Comparison of ENCODE assay signal across 8 cellular contexts in the genomic region with DNA sequence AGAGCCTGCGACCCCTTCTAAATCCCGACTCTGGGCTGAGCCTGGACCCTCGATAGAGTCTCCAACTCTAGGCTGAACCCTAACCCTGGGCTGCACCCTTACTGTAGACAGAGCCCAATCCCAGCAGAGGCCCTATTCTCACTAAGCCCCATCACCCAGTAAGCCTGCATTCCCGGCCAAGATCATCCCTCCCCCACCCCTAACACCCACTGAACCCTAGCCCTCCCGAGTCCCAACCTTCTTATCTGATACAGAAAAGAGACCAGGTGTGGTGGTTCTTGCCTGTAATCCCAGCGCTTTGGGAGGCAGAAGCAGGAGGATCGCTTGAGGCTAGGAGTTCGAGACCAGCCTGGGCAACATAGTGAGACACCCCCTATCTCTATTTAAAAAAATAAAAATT. TPM values are rescaled to one million over a fixed set of nuclear protein-coding genes. Genes with fewer than 3 reads are reported as not detected.
A peak's percentile ranks its signal among the peaks of the same experiment; 100 is the strongest.
DNase-seq lines count a peak whose midpoint lies in the region; ATAC-seq and TF ChIP-seq lines count a peak whose summit lies in the region.

No MANE protein-coding gene starts in this region.

- ATAC-seq in esophagus mucosa (no peak), GM21737 (IDR thresholded peaks at IDR 0.05; ENCODE audit: unreplicated experiment) (no peak)

- H3K79me2 ChIP-seq in GM23248 (ENCODE audit: insufficient read depth) = no peaks in the 10 kb centered on the region
- H3K79me2 ChIP-seq in osteoblast (ENCODE audit: insufficient read depth, low read length) = peaks cover 7% of the 10 kb centered on the region

- H3K27me3 ChIP-seq in GM23248 (replicated peaks; ENCODE audit: insufficient read depth) (no peaks in the 10 kb centered on the region), NT2/D1 (ENCODE audit: insufficient read depth, insufficient read length) (peaks cover 11% of the 10 kb centered on the region), dorsolateral prefrontal cortex (no peaks in the 10 kb centered on the region), osteoblast (ENCODE audit: insufficient read depth, low read length) (no peaks in the 10 kb centered on the region)

- no peaks in the 10 kb centered on the region for H3K9me2 ChIP-seq in GM23248 (ENCODE audit: insufficient read depth)

- no peaks in the 10 kb centered on the region for H3K36me3 ChIP-seq in GM23248 (ENCODE audit: low read depth)
- no peaks in the 10 kb centered on the region for H3K36me3 ChIP-seq in NT2/D1 (ENCODE audit: insufficient read depth, insufficient read length, low read length)
- H3K36me3 ChIP-seq in osteoblast (ENCODE audit: insufficient read depth, low read length) = no peaks in the 10 kb centered on the region

- H3K9ac ChIP-seq in GM23248 = peak overlapping the region; percentile 64
- H3K9ac ChIP-seq in NT2/D1 (ENCODE audit: insufficient read length, low read depth) = peak overlapping the region; percentile 81

- intact Hi-C loops in dorsolateral prefrontal cortex (cut with DNase I) = loop anchor here (5.0 kb wide), 2 partner anchors 59 to 79 kb away; a partner anchor contains a TSS

- peaks cover 16% of the 10 kb centered on the region for H3F3A ChIP-seq in GM23248 (ENCODE audit: insufficient read depth)

- H2AFZ ChIP-seq in GM23248 (peak overlapping the region; percentile 86), osteoblast (ENCODE audit: low read length) (peak overlapping the region; percentile 87)

- no peak for TF ChIP-seq CTCF in dorsolateral prefrontal cortex (IDR thresholded peaks at IDR 0.05 in 54 of 56, conservative IDR thresholded peaks at IDR 0.05 in 2 of 56; ENCODE audit: low read depth in 1 of 56, partially characterized antibody in 56 of 56)
- TF ChIP-seq CTCF in osteoblast (IDR thresholded peaks at IDR 0.05; ENCODE audit: extremely low read depth, low read depth, low read length) = no peak

- H3K27ac ChIP-seq in GM23248 (no peak overlapping the region), dorsolateral prefrontal cortex (peak overlapping the region in 4 of 59 donors; percentile 11 to 78 (median 56)), osteoblast (ENCODE audit: low read depth, low read length) (no peak overlapping the region)

- H3K4me2 ChIP-seq in GM23248 (ENCODE audit: unreplicated experiment) (peak overlapping the region; percentile 89), osteoblast (ENCODE audit: insufficient read depth, low read length) (peak overlapping the region; percentile 80)

- 54 to 57% methylated on average over 8 of the region's 8 CpGs for WGBS in GM23248 (ENCODE audit: low coverage in 1 of 2, low lambda C conversion rate in 2 of 2, missing lambda C conversion rate in 2 of 2), 2 experiments

- H3K9me3 ChIP-seq in GM23248 (ENCODE audit: low read depth) (no peaks in the 10 kb centered on the region), NT2/D1 (ENCODE audit: insufficient read depth, low read length) (no peaks in the 10 kb centered on the region), osteoblast (ENCODE audit: low read depth, low read length) (no peaks in the 10 kb centered on the region)

- H3K4me3 ChIP-seq in GM23248 = peak overlapping the region; percentile 73
- no peak overlapping the region for H3K4me3 ChIP-seq in NT2/D1 (ENCODE audit: insufficient read length, low read depth)
- H3K4me3 ChIP-seq in dorsolateral prefrontal cortex = peak overlapping the region in 34 of 59 donors; percentile 54 to 78 (median 68)
- peak overlapping the region; percentile 73 for H3K4me3 ChIP-seq in osteoblast (ENCODE audit: insufficient read depth, low read length)

- H3K4me1 ChIP-seq in GM23248 (ENCODE audit: insufficient read depth) (peaks cover 11% of the 10 kb centered on the region), NT2/D1 (ENCODE audit: insufficient read depth, insufficient read length) (peaks cover 21% of the 10 kb centered on the region), osteoblast (ENCODE audit: insufficient read depth, low read length) (peaks cover 39% of the 10 kb centered on the region)

- in situ Hi-C loops in GM23248 (cut with MboI) = no loop called here

- DNase-seq in GM23248 (no peak), NT2/D1 (ENCODE audit: low read depth, low spot score) (no peak), dorsolateral prefrontal cortex (no peak), osteoblast (ENCODE audit: insufficient read length, low spot score, missing footprints) (peak; percentile 54), NOMO-1 treated with dmso at 0.1 percent for 144 hours (lab: John Stamatoyannopoulos, UW; ENCODE audit: unreplicated experiment) (no peak)
- no peak for DNase-seq in stimulated activated CD4-positive, alpha-beta T cell treated with anti-CD3 and anti-CD28 coated beads, Interleukin-2, amount 100 ng/mL, for 48 hours

- H4K20me1 ChIP-seq in GM23248 (ENCODE audit: insufficient read depth) (no peaks in the 10 kb centered on the region), osteoblast (ENCODE audit: insufficient read depth, low read length) (no peaks in the 10 kb centered on the region)

RNA-seq across cellular contexts. Expression of a gene that starts 2.6 kb away (rescaled TPM):
- total RNA-seq in GM23248 (2014; rRNA removed; shearing (Covaris generic)) = 0.76 and 0.86 TPM in 2 replicates
- 2.0 TPM in 2 replicates for polyA plus RNA-seq in GM23248 (2016; fragmentation: Nextera tagmentation; extraction: Ambion mirVana)
- total RNA-seq in dorsolateral prefrontal cortex (10 to 100 TPM in 117 of 120 experiments, 1 to 10 TPM in 3; 6.5 to 31.1 (median 19.5) TPM), osteoblast (1.8 TPM in 2 replicates), esophagus mucosa (8.1 TPM)

RNA-seq across cellular contexts. Expression of a gene that starts 33.4 kb away (rescaled TPM):
- 177 and 207 TPM in 2 replicates for total RNA-seq in GM23248 (2014; rRNA removed; shearing (Covaris generic))
- polyA plus RNA-seq in GM23248 (2016; fragmentation: Nextera tagmentation; extraction: Ambion mirVana) = 591 and 597 TPM in 2 replicates
- total RNA-seq in dorsolateral prefrontal cortex (10 to 100 TPM; 18.4 to 49.7 (median 30.3) TPM), osteoblast (152 and 161 TPM in 2 replicates), esophagus mucosa (42.0 TPM)
